19 cellular contexts compared by ENCODE assay signal in genomic region chr7:129870668-129871067, GRCh38.
DNase-seq lines count a peak whose midpoint lies in the region; ATAC-seq and TF ChIP-seq lines count a peak whose summit lies in the region.
"Had no signal": no experiment of that assay in that cellular context is flagged by ENCODE, and none has a peak within 500 bp of the region (broad histone marks: within the 10 kb centered on the region; RNA-seq: fewer than 3 reads in every experiment).

No MANE protein-coding gene starts in this region.

- intact Hi-C loops in left ventricle myocardium inferior (cut with micrococcal nuclease) (no loop called here), Right ventricle myocardium inferior (cut with DNase I) (no loop called here)

- H3K27me3 ChIP-seq in left ventricle myocardium inferior (ENCODE audit: low read depth) (no peaks in the 10 kb centered on the region), hepatocyte (no peaks in the 10 kb centered on the region)

- no peak overlapping the region for H2AFZ ChIP-seq in hepatocyte
- H2AFZ ChIP-seq: GM23248 had no signal

- H3K4me2 ChIP-seq in hepatocyte: no peak overlapping the region
- H3K4me2 ChIP-seq: KMS-11 had no signal

- peaks cover 8% of the 10 kb centered on the region for H3K36me3 ChIP-seq in left ventricle myocardium inferior
- H3K36me3 ChIP-seq in hepatocyte (replicated peaks; ENCODE audit: insufficient read depth, low read depth): no peaks in the 10 kb centered on the region

- H3K4me1 Mint-ChIP-seq in chondrocyte (ENCODE audit: low read depth) (peaks cover 62% of the 10 kb centered on the region), progenitor cell of endocrine pancreas (ENCODE audit: low read depth) (peaks cover 8% of the 10 kb centered on the region)

- H3K4me1 ChIP-seq in left ventricle myocardium inferior: peaks cover 76% of the 10 kb centered on the region
- H3K4me1 ChIP-seq in hepatocyte (ENCODE audit: insufficient read depth): peaks cover 2% of the 10 kb centered on the region

- H3K9me2 ChIP-seq in hepatocyte (replicated peaks; ENCODE audit: insufficient read depth): no peaks in the 10 kb centered on the region

- TF ChIP-seq CTCF in left ventricle myocardium inferior (IDR thresholded peaks at IDR 0.05; ENCODE audit: borderline replicate concordance): no peak
- no peak for TF ChIP-seq CTCF in chondrocyte (IDR thresholded peaks at IDR 0.05)
- no peak for TF ChIP-seq CTCF in progenitor cell of endocrine pancreas (IDR thresholded peaks at IDR 0.05; ENCODE audit: unreplicated experiment)
- no peak for TF ChIP-seq CTCF in hepatocyte (IDR thresholded peaks at IDR 0.05; ENCODE audit: poor library complexity)

- H3K27ac ChIP-seq in left ventricle myocardium inferior (replicated peaks) (peak overlapping the region; percentile 68), hepatocyte (no peak overlapping the region)
- H3K27ac ChIP-seq: GM23248, KMS-11 had no signal

- H3K4me3 ChIP-seq in left ventricle myocardium inferior: no peak overlapping the region
- H3K4me3 ChIP-seq in hepatocyte: no peak overlapping the region
- H3K4me3 ChIP-seq: GM23248 had no signal

- H3K27ac Mint-ChIP-seq in chondrocyte (ENCODE audit: unreplicated experiment) (peak overlapping the region; percentile 52), progenitor cell of endocrine pancreas (peak overlapping the region; percentile 79)
- H3K27ac Mint-ChIP-seq: CD8-positive, alpha-beta T cell; HFFc6 had no signal

- DNase-seq in left ventricle myocardium inferior (no peak), Right ventricle myocardium inferior (ENCODE audit: missing footprints) (no peak), chondrocyte (ENCODE audit: low spot score) (no peak), progenitor cell of endocrine pancreas (ENCODE audit: low spot score, unreplicated experiment) (no peak), iPS-NIHi11 (ENCODE audit: low spot score) (no peak), hepatocyte (ENCODE audit: low spot score) (no peak), NCI-H446 (lab: John Stamatoyannopoulos, UW) (no peak)
- DNase-seq: 8988T; CD8-positive, alpha-beta T cell; DMS79; GM23248; HFFc6; NCI-H1436 treated with DMSO at 0.1 percent for 48 hours; NCI-H2029 treated with DMSO at 0.1 percent for 48 hours; NCI-H2171 treated with DMSO at 0.1 percent for 48 hours; NCI-H82; SIG-M5 had no signal

- H4K20me1 ChIP-seq in hepatocyte (ENCODE audit: insufficient read depth, poor library complexity, severe bottlenecking): peaks cover 23% of the 10 kb centered on the region

- peaks cover 16% of the 10 kb centered on the region for H3K36me3 Mint-ChIP-seq in chondrocyte (ENCODE audit: low read depth)
- peaks cover 18% of the 10 kb centered on the region for H3K36me3 Mint-ChIP-seq in progenitor cell of endocrine pancreas (ENCODE audit: insufficient read depth)

- ATAC-seq in Right ventricle myocardium inferior (no peak), HG02759 (IDR thresholded peaks at IDR 0.05; ENCODE audit: unreplicated experiment) (no peak)
- ATAC-seq: CD8-positive, alpha-beta T cell had no signal

- WGBS in hepatocyte (ENCODE audit: low lambda C conversion rate, missing lambda C conversion rate): 97% methylated on average over 4 of the region's 4 CpGs

- H3K9me3 ChIP-seq in left ventricle myocardium inferior (replicated peaks): no peaks in the 10 kb centered on the region
- H3K9me3 ChIP-seq in hepatocyte (ENCODE audit: low read depth): no peaks in the 10 kb centered on the region

- H3K27me3 Mint-ChIP-seq in chondrocyte (ENCODE audit: low read depth) (no peaks in the 10 kb centered on the region), progenitor cell of endocrine pancreas (no peaks in the 10 kb centered on the region)

- peaks cover 78% of the 10 kb centered on the region for H3K79me2 ChIP-seq in hepatocyte

- H3K4me3 Mint-ChIP-seq in chondrocyte (ENCODE audit: unreplicated experiment) (no peak overlapping the region), progenitor cell of endocrine pancreas (ENCODE audit: low read depth) (no peak overlapping the region)
- H3K4me3 Mint-ChIP-seq: CD8-positive, alpha-beta T cell; HFFc6 had no signal

- H3K9me3 Mint-ChIP-seq in chondrocyte (ENCODE audit: low read depth) (no peaks in the 10 kb centered on the region), progenitor cell of endocrine pancreas (ENCODE audit: low read depth) (no peaks in the 10 kb centered on the region)
- H3K9me3 Mint-ChIP-seq: HFFc6 had no signal
